Comparison of ENCODE assay signal across 18 cellular contexts in genomic region chr4:169239236-169239905, GRCh38.
"Had no signal": no experiment of that assay in that cellular context is flagged by ENCODE, and none has a peak within 500 bp of the region (broad histone marks: within the 10 kb centered on the region; RNA-seq: fewer than 3 reads in every experiment).

No MANE protein-coding gene starts in this region.

- ATAC-seq: activated T-helper 17 cell treated with anti-CD3 and anti-CD28 coated beads, Interleukin-2, amount 50 U/mL, for 72 hours; natural killer cell had no signal

- H3K4me3 ChIP-seq: left ventricle myocardium inferior, right atrium auricular region, skin epidermis, upper lobe of left lung had no signal

- H3K36me3 Mint-ChIP-seq: activated naive CD4-positive, alpha-beta T cell treated with anti-CD3 and anti-CD28 coated beads, Interleukin-2, amount 10 ng/mL, durations not matched to agents 7 days and 5 days; natural killer cell had no signal

- H3K36me3 ChIP-seq: left ventricle myocardium inferior, right atrium auricular region, upper lobe of left lung had no signal

- H3K4me3 Mint-ChIP-seq: activated naive CD4-positive, alpha-beta T cell treated with anti-CD3 and anti-CD28 coated beads, Interleukin-2, amount 10 ng/mL, durations not matched to agents 7 days and 5 days; activated T-helper 17 cell treated with anti-CD3 and anti-CD28 coated beads, Interleukin-2, amount 50 U/mL, for 72 hours; memory B cell; natural killer cell had no signal

- H3K27ac Mint-ChIP-seq: activated naive CD4-positive, alpha-beta T cell treated with anti-CD3 and anti-CD28 coated beads, Interleukin-2, amount 10 ng/mL, durations not matched to agents 7 days and 5 days; activated T-helper 17 cell treated with anti-CD3 and anti-CD28 coated beads, Interleukin-2, amount 50 U/mL, for 72 hours; memory B cell; natural killer cell had no signal

- H3K27me3 ChIP-seq: right atrium auricular region, upper lobe of left lung had no signal

- H3K27ac ChIP-seq: left ventricle myocardium inferior, right atrium auricular region, upper lobe of left lung had no signal

- DNase-seq: activated CD4-positive, alpha-beta T cell treated with anti-CD3 and anti-CD28 coated beads for 1 hour; activated CD4-positive, alpha-beta T cell treated with anti-CD3 and anti-CD28 coated beads, Interleukin-2, amount 50 U/mL, for 4 hours; activated naive CD4-positive, alpha-beta T cell treated with anti-CD3 and anti-CD28 coated beads, Interleukin-2, amount 10 ng/mL, durations not matched to agents 7 days and 5 days; glutamatergic neuron; left ventricle myocardium inferior; natural killer cell; nucleus accumbens; stimulated activated CD4-positive, alpha-beta T cell treated with anti-CD3 and anti-CD28 coated beads, Interleukin-15, amount 100 ng/mL, for 24 hours; stimulated activated CD4-positive, alpha-beta T cell treated with anti-CD3 and anti-CD28 coated beads, Interleukin-4, amount 100 ng/mL, for 24 hours; stimulated activated naive CD4-positive, alpha-beta T cell; substantia nigra; T-helper 1 cell; T1000; upper lobe of left lung had no signal

- H3K9me3 Mint-ChIP-seq: activated naive CD4-positive, alpha-beta T cell treated with anti-CD3 and anti-CD28 coated beads, Interleukin-2, amount 10 ng/mL, durations not matched to agents 7 days and 5 days; activated T-helper 17 cell treated with anti-CD3 and anti-CD28 coated beads, Interleukin-2, amount 50 U/mL, for 72 hours; memory B cell; natural killer cell had no signal

- H3K9me3 ChIP-seq: left ventricle myocardium inferior, right atrium auricular region, upper lobe of left lung had no signal

- H3K27me3 Mint-ChIP-seq: activated naive CD4-positive, alpha-beta T cell treated with anti-CD3 and anti-CD28 coated beads, Interleukin-2, amount 10 ng/mL, durations not matched to agents 7 days and 5 days had no signal

- H3K4me1 Mint-ChIP-seq: activated naive CD4-positive, alpha-beta T cell treated with anti-CD3 and anti-CD28 coated beads, Interleukin-2, amount 10 ng/mL, durations not matched to agents 7 days and 5 days; activated T-helper 17 cell treated with anti-CD3 and anti-CD28 coated beads, Interleukin-2, amount 50 U/mL, for 72 hours; memory B cell; natural killer cell had no signal
